In genomic region chr7:152464312-152465117, GRCh38 we compare ENCODE assay signal across 8 cellular contexts. TPM values are rescaled to one million over a fixed set of nuclear protein-coding genes. Genes with fewer than 3 reads are reported as not detected.
DNase-seq lines count a peak whose midpoint lies in the region; ATAC-seq and TF ChIP-seq lines count a peak whose summit lies in the region.

No MANE protein-coding gene starts in this region.

- H3K9ac ChIP-seq in HUES6 (ENCODE audit: low read length) = peak overlapping the region; percentile 81

- DNase-seq in ELF-1 (ENCODE audit: low read depth, low spot score) = peak; percentile 76
- peak; percentile 74 for DNase-seq in SK-MEL-5 (ENCODE audit: low read depth, low spot score)
- peak; percentile 41 for DNase-seq in activated naive CD8-positive, alpha-beta T cell treated with anti-CD3 and anti-CD28 coated beads, Interleukin-2, amount 50 U/mL, for 16 hours (ENCODE audit: low read depth, low spot score)
- peak; percentile 82 to 91 (median 82) for DNase-seq in heart left ventricle
- peak; percentile 61 for DNase-seq in pons (ENCODE audit: low spot score)
- peak; percentile 88 for DNase-seq in type B pancreatic cell (ENCODE audit: extremely low spot score, unreplicated experiment)

- H3K4me1 ChIP-seq in HUES6 (ENCODE audit: control insufficient read depth, insufficient read depth, low read length) = peaks cover 16% of the 10 kb centered on the region
- H3K4me1 ChIP-seq in heart left ventricle = peaks cover 0 to 29% (median 7%) of the 10 kb centered on the region in 12 donors

- peak overlapping the region; percentile 93 for H3K4me3 ChIP-seq in HUES6 (ENCODE audit: low read depth, low read length)
- H3K4me3 ChIP-seq in heart left ventricle = peak overlapping the region; percentile 86 to 99 (median 96)

- H3K27me3 ChIP-seq in HUES6 (ENCODE audit: control insufficient read depth, insufficient read depth, low read length) = no peaks in the 10 kb centered on the region
- H3K27me3 ChIP-seq in heart left ventricle = no peaks in the 10 kb centered on the region

- peaks cover 20% of the 10 kb centered on the region for H3K4me1 Mint-ChIP-seq in type B pancreatic cell (ENCODE audit: unreplicated experiment)

- 0 to 1% (median 0%) methylated on average over 29 to 91 of the region's 91 CpGs for WGBS in heart left ventricle, 4 donors

- no peak for TF ChIP-seq CTCF in heart left ventricle (IDR thresholded peaks at IDR 0.05)
- no peak for TF ChIP-seq CTCF in type B pancreatic cell (conservative IDR thresholded peaks at IDR 0.05)

- ATAC-seq in GM21447 (IDR thresholded peaks at IDR 0.05; ENCODE audit: unreplicated experiment) (peak; percentile 32), heart left ventricle (peak in 2 of 4 donors; percentile 75)

- H3K9me3 ChIP-seq in HUES6 (ENCODE audit: control insufficient read depth, insufficient read depth, low read depth, low read length) = no peaks in the 10 kb centered on the region
- H3K9me3 ChIP-seq in heart left ventricle = no peaks in the 10 kb centered on the region

- H3K27ac Mint-ChIP-seq in type B pancreatic cell = peak overlapping the region; percentile 92

- peak overlapping the region; percentile 94 for H3K4me3 Mint-ChIP-seq in type B pancreatic cell

- in situ Hi-C loops in SK-MEL-5 (cut with HindIII; ENCODE audit: low pct_unique_long_range_greater_than_20kb, low sequenced_read_pairs) = no loop called here

- intact Hi-C loops in heart left ventricle (cut with DNase I) = loop anchor here in 9 of 10 donors (1.0 to 10.0 kb wide), 12 partner anchors 28 to 220 kb away; partner anchors contain the start of genes XRCC2 (in 5 of the 9) and KMT2C (in 2 of the 9)

- H3K36me3 ChIP-seq in HUES6 (ENCODE audit: control insufficient read depth, insufficient read depth, low read length) (no peaks in the 10 kb centered on the region), heart left ventricle (no peaks in the 10 kb centered on the region)

- TF ChIP-seq POLR2A in heart left ventricle (IDR thresholded peaks at IDR 0.05) = peak in 1 of 2 donors; percentile 30

- no peaks in the 10 kb centered on the region for H3K36me3 Mint-ChIP-seq in type B pancreatic cell

- H3K27ac ChIP-seq in HUES6 (ENCODE audit: low read depth, low read length) = peak overlapping the region; percentile 55; the same call in 1 of the 2 replicates
- peak overlapping the region; percentile 99 to 100 (median 100) for H3K27ac ChIP-seq in heart left ventricle

- H3K27me3 Mint-ChIP-seq in type B pancreatic cell = no peaks in the 10 kb centered on the region

- H3K9me3 Mint-ChIP-seq in type B pancreatic cell = no peaks in the 10 kb centered on the region

RNA-seq across cellular contexts. Expression of gene KMT2C, which starts 28.7 kb away (rescaled TPM):
- total RNA-seq in SK-MEL-5 (2014; rRNA removed; shearing (Covaris generic)) = 14.6 and 15.6 TPM in 2 replicates
- polyA plus RNA-seq in SK-MEL-5 (2015; cell fraction: cytosol; rRNA removed) = 20.7 TPM in 2 replicates
- 29.3 and 30.4 TPM in 2 replicates for polyA plus RNA-seq in SK-MEL-5 (2015; cell fraction: nucleus; rRNA removed)
- total RNA-seq in heart left ventricle = 10 to 100 TPM; 29.3 to 62.4 (median 49.0) TPM
- polyA plus RNA-seq in heart left ventricle = 10 to 100 TPM in 1 of 2 donors, 1 to 10 TPM in 1; 8.4 to 17.4 TPM
- total RNA-seq in type B pancreatic cell (ENCODE audit: low replicate concordance) = 60.3 and 66.4 TPM in 2 replicates
